Comparison of ENCODE assay signal across 8 cellular contexts in the genomic region with DNA sequence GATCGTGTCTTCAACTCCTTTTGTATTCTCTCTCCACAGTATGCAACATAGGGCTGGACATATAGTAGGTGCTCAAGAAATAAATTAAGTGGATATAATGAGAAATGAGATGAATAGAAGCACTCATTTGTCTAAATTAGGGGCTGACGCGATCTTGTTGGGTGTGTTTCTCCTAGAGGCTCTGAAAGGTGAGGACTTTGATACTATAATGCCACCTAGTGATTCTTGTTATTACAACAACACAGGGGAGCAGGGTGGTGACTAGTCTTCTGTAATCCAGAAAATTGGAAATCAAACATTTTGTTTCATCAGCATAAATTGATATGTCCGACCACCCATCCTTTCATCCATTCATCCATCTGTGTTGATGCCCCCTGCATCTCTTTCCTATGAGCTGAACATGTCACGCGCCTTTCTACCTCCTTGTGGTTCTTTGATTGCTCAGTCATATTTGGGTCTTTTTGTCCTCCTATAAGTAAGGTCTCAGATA. TPM values are rescaled to one million over a fixed set of nuclear protein-coding genes. Genes with fewer than 3 reads are reported as not detected.
DNase-seq lines count a peak whose midpoint lies in the region; ATAC-seq, FAIRE-seq and TF ChIP-seq lines count a peak whose summit lies in the region.

No MANE protein-coding gene starts in this region.

- peak overlapping the region; percentile 78 for H3K4me2 ChIP-seq in keratinocyte (ENCODE audit: control insufficient read depth, extremely low read depth, insufficient read depth, low read depth, low read length)

- H3K9ac ChIP-seq in keratinocyte (ENCODE audit: control insufficient read depth, extremely low read depth, insufficient read depth, low read length) (peak overlapping the region; percentile 62), subcutaneous abdominal adipose tissue (ENCODE audit: low read length in 5 of 5) (peak overlapping the region in 3 of 5 donors; percentile 18 to 57 (median 38))

- in situ Hi-C loops in Caki2 (cut with HindIII; ENCODE audit: low pct_unique_long_range_greater_than_20kb, low sequenced_read_pairs) (no loop called here), brain microvascular endothelial cell (cut with HindIII; ENCODE audit: low pct_ligation_motif_present, low sequenced_read_pairs) (no loop called here)

- peak overlapping the region; percentile 21 for H3K27ac ChIP-seq in brain microvascular endothelial cell
- peak overlapping the region; percentile 83 for H3K27ac ChIP-seq in keratinocyte (ENCODE audit: control insufficient read depth, insufficient read depth, low read length)
- no peak overlapping the region for H3K27ac ChIP-seq in subcutaneous abdominal adipose tissue (ENCODE audit: low read depth, low read length)

- ATAC-seq in GM19035 (IDR thresholded peaks at IDR 0.05; ENCODE audit: unreplicated experiment) (peak; percentile 55), HG03135 (IDR thresholded peaks at IDR 0.05; ENCODE audit: unreplicated experiment) (peak; percentile 47)

- FAIRE-seq in keratinocyte (lab: Jason Lieb, UNC): no peak

- H3K4me3 ChIP-seq in brain microvascular endothelial cell (ENCODE audit: low read depth, low read length): peak overlapping the region; percentile 26
- H3K4me3 ChIP-seq in keratinocyte (ENCODE audit: control insufficient read depth in 2 of 3, extremely low read depth in 1 of 3, insufficient read depth in 2 of 3, low read depth in 1 of 3, low read length in 3 of 3): peak overlapping the region in 1 of 3 experiments; percentile 18
- peak overlapping the region in 4 of 5 donors; percentile 38 to 65 (median 50) for H3K4me3 ChIP-seq in subcutaneous abdominal adipose tissue (ENCODE audit: low read depth in 1 of 5, low read length in 5 of 5)

- dilution Hi-C loops in keratinocyte (cut with MboI; ENCODE audit: extremely low pct_ligation_motif_present, low sequenced_read_pairs): no loop called here

- no peaks in the 10 kb centered on the region for H3K79me2 ChIP-seq in keratinocyte (ENCODE audit: control insufficient read depth, insufficient read depth, low read length)

- H4K20me1 ChIP-seq in keratinocyte (ENCODE audit: control insufficient read depth, extremely low read depth, insufficient read depth, low read length): no peaks in the 10 kb centered on the region

- H3K4me1 ChIP-seq in keratinocyte (ENCODE audit: control insufficient read depth, extremely low read depth, insufficient read depth, low read length) (peaks cover 38% of the 10 kb centered on the region), subcutaneous abdominal adipose tissue (ENCODE audit: control insufficient read depth in 5 of 5, insufficient read depth in 5 of 5, low read length in 5 of 5) (peaks cover 5 to 30% (median 23%) of the 10 kb centered on the region in 5 donors)

- TF ChIP-seq CTCF in brain microvascular endothelial cell (IDR thresholded peaks at IDR 0.05; ENCODE audit: low read depth, low read length, missing control alignments): peak; percentile 53
- peak; percentile 43 to 62 (median 55) for TF ChIP-seq CTCF in keratinocyte (optimal IDR thresholded peaks at IDR 0.05 in 1 of 3, IDR thresholded peaks at IDR 0.05 in 1 of 3, conservative IDR thresholded peaks at IDR 0.05 in 1 of 3; ENCODE audit: extremely low read depth in 1 of 3, insufficient read depth in 2 of 3, low read length in 3 of 3)

- H3K9me3 ChIP-seq in keratinocyte (ENCODE audit: control insufficient read depth, low read depth, low read length): no peaks in the 10 kb centered on the region
- H3K9me3 ChIP-seq in subcutaneous abdominal adipose tissue (ENCODE audit: control insufficient read depth in 5 of 5, low read length in 5 of 5): no peaks in the 10 kb centered on the region

- peak overlapping the region; percentile 67 for H2AFZ ChIP-seq in keratinocyte (ENCODE audit: control insufficient read depth, low read length)

- peak; percentile 61 for DNase-seq in Caki2 (ENCODE audit: low read depth)
- DNase-seq in NCI-H526 (lab: John Stamatoyannopoulos, UW): peak; percentile 32 to 53
- no peak for DNase-seq in brain microvascular endothelial cell
- DNase-seq in keratinocyte (ENCODE audit: low read depth, low spot score): no peak
- DNase-seq in activated effector memory CD4-positive, alpha-beta T cell treated with anti-CD3 and anti-CD28 coated beads, Interleukin-2, amount 50 U/mL, for 16 hours: no peak

- H3K9me1 ChIP-seq in keratinocyte (ENCODE audit: control insufficient read depth, extremely low read depth, insufficient read depth, low read length): no peaks in the 10 kb centered on the region

- H3K27me3 ChIP-seq in brain microvascular endothelial cell (replicated peaks) (no peaks in the 10 kb centered on the region), keratinocyte (ENCODE audit: control insufficient read depth, extremely low read depth, insufficient read depth, low read length) (peaks cover 8% of the 10 kb centered on the region), subcutaneous abdominal adipose tissue (ENCODE audit: control insufficient read depth in 5 of 5, insufficient read depth in 4 of 5, low read length in 5 of 5) (no peaks in the 10 kb centered on the region)

- no peaks in the 10 kb centered on the region for H3K36me3 ChIP-seq in brain microvascular endothelial cell (replicated peaks)
- no peaks in the 10 kb centered on the region for H3K36me3 ChIP-seq in keratinocyte (ENCODE audit: control insufficient read depth in 2 of 2, extremely low read depth in 1 of 2, insufficient read depth in 2 of 2, low read length in 2 of 2)
- H3K36me3 ChIP-seq in subcutaneous abdominal adipose tissue (ENCODE audit: control insufficient read depth in 5 of 5, insufficient read depth in 5 of 5, low read length in 5 of 5): no peaks in the 10 kb centered on the region

RNA-seq across cellular contexts. Expression of a gene that starts 3.4 kb away (rescaled TPM):
- total RNA-seq in Caki2 (2014; rRNA removed; shearing (Covaris generic); ENCODE audit: low replicate concordance): 0.07 TPM in 1 of 2 replicates, not detected in the other
- 0.82 to 2.3 TPM (median 1.4 TPM) in 3 replicates for polyA plus RNA-seq in keratinocyte
- 1.7 TPM for polyA plus RNA-seq in keratinocyte (2011; ENCODE audit: low read depth)
- 1.7 and 2.5 TPM in 2 replicates for polyA plus RNA-seq in keratinocyte (2011; cell fraction: cytosol; rRNA removed)
- polyA plus RNA-seq in keratinocyte (2011; cell fraction: nucleus; rRNA removed): 1.4 and 2.1 TPM in 2 replicates
- 0.49 and 1.7 TPM in 2 replicates for polyA plus RNA-seq in keratinocyte (2012; ENCODE audit: low replicate concordance)
- 0.33 to 0.90 TPM in 2 of 3 replicates, not detected in the other for polyA minus RNA-seq in keratinocyte
- 0.58 TPM for polyA minus RNA-seq in keratinocyte (2011; cell fraction: cytosol; rRNA and poly(A)+ RNA removed)
- 0.21 and 0.54 TPM in 2 replicates for polyA minus RNA-seq in keratinocyte (2011; cell fraction: nucleus; rRNA and poly(A)+ RNA removed)

RNA-seq across cellular contexts. Expression of a gene that starts 11.9 kb away (rescaled TPM):
- total RNA-seq in Caki2 (2014; rRNA removed; shearing (Covaris generic); ENCODE audit: low replicate concordance): 16.6 and 18.3 TPM in 2 replicates
- 11.9 to 13.8 TPM (median 12.1 TPM) in 3 replicates for polyA plus RNA-seq in keratinocyte
- polyA plus RNA-seq in keratinocyte (2011; ENCODE audit: low read depth): 17.4 TPM
- 6.5 and 6.6 TPM in 2 replicates for polyA plus RNA-seq in keratinocyte (2011; cell fraction: cytosol; rRNA removed)
- polyA plus RNA-seq in keratinocyte (2011; cell fraction: nucleus; rRNA removed): 29.0 and 31.0 TPM in 2 replicates
- polyA plus RNA-seq in keratinocyte (2012; ENCODE audit: low replicate concordance): 11.3 and 42.3 TPM in 2 replicates
- polyA minus RNA-seq in keratinocyte: 17.5 to 24.9 TPM (median 20.1 TPM) in 3 replicates
- 12.3 TPM for polyA minus RNA-seq in keratinocyte (2011; cell fraction: cytosol; rRNA and poly(A)+ RNA removed)
- 36.4 and 39.5 TPM in 2 replicates for polyA minus RNA-seq in keratinocyte (2011; cell fraction: nucleus; rRNA and poly(A)+ RNA removed)

Comparison
In these comparisons a context has a peak if more than half of its experiments do, and no peak if none do; other contexts are left out.
1. DNase-seq: peak in Caki2 (single experiment) and NCI-H526 (2 of 2); none in brain microvascular endothelial cell (single experiment), keratinocyte (single experiment) and activated effector memory CD4-positive, alpha-beta T cell treated with anti-CD3 and anti-CD28 coated beads, Interleukin-2, amount 50 U/mL, for 16 hours (single experiment).